Comparison of ENCODE assay signal across 32 cellular contexts in the genomic region with DNA sequence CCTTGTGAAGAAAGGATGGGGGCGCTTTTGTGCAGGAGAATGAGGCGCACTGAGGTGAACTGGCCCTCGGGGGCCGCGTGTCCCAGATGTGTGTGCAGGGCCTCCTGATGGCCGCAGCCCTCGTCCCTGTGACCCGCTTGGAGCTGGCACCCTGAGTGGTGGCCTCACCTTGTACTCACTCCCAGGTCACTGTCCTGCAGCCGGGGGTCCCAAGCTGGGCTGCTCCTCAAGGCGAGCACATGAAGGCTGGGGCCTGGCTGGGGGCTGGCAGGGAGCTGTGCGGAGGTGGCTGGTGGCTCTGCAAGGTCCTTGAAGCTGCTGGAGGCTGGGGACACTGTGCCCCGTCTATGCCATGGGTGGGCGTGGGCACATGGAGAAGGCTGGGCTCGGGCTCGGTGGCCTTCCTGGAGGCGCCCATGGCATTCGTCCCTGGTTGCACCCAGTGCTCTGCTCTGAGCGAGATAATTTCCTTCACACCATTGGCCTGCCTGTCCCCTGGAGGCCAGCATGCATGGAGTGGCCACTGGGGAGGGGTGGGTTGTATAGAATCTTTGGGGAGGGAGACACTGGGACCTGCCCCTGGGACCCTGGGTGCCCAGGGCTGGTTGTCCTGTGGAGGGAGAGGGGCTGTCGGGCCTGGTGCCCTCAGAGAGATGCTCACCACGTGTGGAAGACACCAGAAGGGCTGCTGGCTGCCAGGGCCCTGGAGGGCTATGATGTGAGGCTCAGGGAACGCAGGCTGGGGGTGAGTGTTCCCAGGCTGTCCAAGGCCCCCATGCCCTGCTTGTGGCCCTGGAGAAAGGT.
DNase-seq lines count a peak whose midpoint lies in the region; ATAC-seq and TF ChIP-seq lines count a peak whose summit lies in the region.
"Had no signal": no experiment of that assay in that cellular context is flagged by ENCODE, and none has a peak within 500 bp of the region (broad histone marks: within the 10 kb centered on the region; RNA-seq: fewer than 3 reads in every experiment).

No MANE protein-coding gene starts in this region.

- intact Hi-C loops in Calu3 (cut with micrococcal nuclease; ENCODE audit: unreplicated experiment) = no loop called here

- H3K27ac Mint-ChIP-seq in activated naive CD8-positive, alpha-beta T cell treated with anti-CD3 and anti-CD28 coated beads, Interleukin-2, amount 50 U/mL, for 24 hours = no peak overlapping the region
- H3K27ac Mint-ChIP-seq in activated naive CD8-positive, alpha-beta T cell treated with anti-CD3 and anti-CD28 coated beads for 36 hours = no peak overlapping the region
- H3K27ac Mint-ChIP-seq in IgD-negative memory B cell (peak overlapping the region in 2 of 3 donors; percentile 67 to 94), Calu3 (ENCODE audit: unreplicated experiment) (no peak overlapping the region)
- peak overlapping the region; percentile 88 for H3K27ac Mint-ChIP-seq in stimulated activated naive B cell treated with anti-CD40 and anti-IgM and Interleukin-4, amounts not matched to agents 10 μg/mL and 1 μg/mL and 100 μg/mL, for 72 hours
- H3K27ac Mint-ChIP-seq: activated naive CD4-positive, alpha-beta T cell treated with anti-CD3 and anti-CD28 coated beads, Interleukin-2, amount 50 U/mL, for 72 hours; activated T-cell treated with anti-CD3 and anti-CD28 coated beads, Interleukin-2, amount 50 U/mL, for 24 hours; dendritic cell treated with granulocyte-macrophage colony-stimulating factor and Interleukin-4, amounts not matched to agents 40 ng/mL and 50 ng/mL, for 4 days; endodermal cell; stimulated activated naive CD8-positive, alpha-beta T cell treated with anti-CD3 and anti-CD28 coated beads, Interleukin-15, Interleukin-2, amounts not matched to agents 100 ng/mL and 50 ng/mL, for 24 hours; T-helper 1 cell treated with Interleukin-12 subunit alpha and Interleukin-12 subunit beta and Interleukin-4 antibody, amounts not matched to agents 30 μg/mL and 1 μg/mL, for 36 hours had no signal

- no peak overlapping the region for H3K4me3 Mint-ChIP-seq in activated naive CD8-positive, alpha-beta T cell treated with anti-CD3 and anti-CD28 coated beads, Interleukin-2, amount 50 U/mL, for 24 hours
- no peak overlapping the region for H3K4me3 Mint-ChIP-seq in activated naive CD8-positive, alpha-beta T cell treated with anti-CD3 and anti-CD28 coated beads for 36 hours
- H3K4me3 Mint-ChIP-seq in IgD-negative memory B cell (peak overlapping the region in 2 of 4 donors; percentile 35 to 84), Calu3 (ENCODE audit: low read depth, unreplicated experiment) (no peak overlapping the region)
- H3K4me3 Mint-ChIP-seq in stimulated activated naive B cell treated with anti-CD40 and anti-IgM and Interleukin-4, amounts not matched to agents 10 μg/mL and 1 μg/mL and 100 μg/mL, for 72 hours = peak overlapping the region; percentile 76 to 82
- H3K4me3 Mint-ChIP-seq: activated T-cell treated with anti-CD3 and anti-CD28 coated beads, Interleukin-2, amount 50 U/mL, for 24 hours; dendritic cell treated with granulocyte-macrophage colony-stimulating factor and Interleukin-4, amounts not matched to agents 40 ng/mL and 50 ng/mL, for 4 days; endodermal cell; stimulated activated naive CD8-positive, alpha-beta T cell treated with anti-CD3 and anti-CD28 coated beads, Interleukin-15, Interleukin-2, amounts not matched to agents 100 ng/mL and 50 ng/mL, for 24 hours; T-helper 1 cell treated with Interleukin-12 subunit alpha and Interleukin-12 subunit beta and Interleukin-4 antibody, amounts not matched to agents 30 μg/mL and 1 μg/mL, for 36 hours had no signal

- no peaks in the 10 kb centered on the region for H3K27me3 Mint-ChIP-seq in activated naive CD8-positive, alpha-beta T cell treated with anti-CD3 and anti-CD28 coated beads, Interleukin-2, amount 50 U/mL, for 24 hours
- no peaks in the 10 kb centered on the region for H3K27me3 Mint-ChIP-seq in activated naive CD8-positive, alpha-beta T cell treated with anti-CD3 and anti-CD28 coated beads for 36 hours
- no peaks in the 10 kb centered on the region for H3K27me3 Mint-ChIP-seq in IgD-negative memory B cell
- no peaks in the 10 kb centered on the region for H3K27me3 Mint-ChIP-seq in stimulated activated naive B cell treated with anti-CD40 and anti-IgM and Interleukin-4, amounts not matched to agents 10 μg/mL and 1 μg/mL and 100 μg/mL, for 72 hours
- peaks cover 13% of the 10 kb centered on the region for H3K27me3 Mint-ChIP-seq in Calu3 (ENCODE audit: unreplicated experiment)
- H3K27me3 Mint-ChIP-seq: activated T-cell treated with anti-CD3 and anti-CD28 coated beads, Interleukin-2, amount 50 U/mL, for 24 hours; dendritic cell treated with granulocyte-macrophage colony-stimulating factor and Interleukin-4, amounts not matched to agents 40 ng/mL and 50 ng/mL, for 4 days; stimulated activated naive CD8-positive, alpha-beta T cell treated with anti-CD3 and anti-CD28 coated beads, Interleukin-15, Interleukin-2, amounts not matched to agents 100 ng/mL and 50 ng/mL, for 24 hours had no signal

- H3K36me3 Mint-ChIP-seq in activated naive CD8-positive, alpha-beta T cell treated with anti-CD3 and anti-CD28 coated beads, Interleukin-2, amount 50 U/mL, for 24 hours (ENCODE audit: low read depth) = no peaks in the 10 kb centered on the region
- no peaks in the 10 kb centered on the region for H3K36me3 Mint-ChIP-seq in activated naive CD8-positive, alpha-beta T cell treated with anti-CD3 and anti-CD28 coated beads for 36 hours
- H3K36me3 Mint-ChIP-seq in IgD-negative memory B cell (no peaks in the 10 kb centered on the region), Calu3 (ENCODE audit: insufficient read depth, unreplicated experiment) (no peaks in the 10 kb centered on the region)
- H3K36me3 Mint-ChIP-seq in stimulated activated naive B cell treated with anti-CD40 and anti-IgM and Interleukin-4, amounts not matched to agents 10 μg/mL and 1 μg/mL and 100 μg/mL, for 72 hours = peaks cover 13 to 14% of the 10 kb centered on the region in 2 donors
- H3K36me3 Mint-ChIP-seq: activated naive CD4-positive, alpha-beta T cell treated with anti-CD3 and anti-CD28 coated beads, Interleukin-2, amount 50 U/mL, for 72 hours had no signal

- no peak for TF ChIP-seq CTCF in Calu3 (IDR thresholded peaks at IDR 0.05; ENCODE audit: unreplicated experiment)

- H3K4me3 ChIP-seq in HAP-1 = no peak overlapping the region
- H3K4me3 ChIP-seq: ascending aorta, BLaER1, cardiac muscle cell, heart left ventricle, K562, MG63, prostate gland, SK-N-MC, tibial artery had no signal

- in situ Hi-C loops in HAP-1 (cut with MboI; ENCODE audit: low sequenced_read_pairs) = loop anchor here (10.0 kb wide), 1 partner anchor 49 kb away; no protein-coding TSS in a partner anchor

- no peaks in the 10 kb centered on the region for H3K36me3 ChIP-seq in HAP-1 (replicated peaks)
- H3K36me3 ChIP-seq: ascending aorta, BLaER1, cardiac muscle cell, heart left ventricle, MG63, prostate gland, tibial artery had no signal

- peak; percentile 12 for ATAC-seq in activated naive CD8-positive, alpha-beta T cell treated with anti-CD3 and anti-CD28 coated beads, Interleukin-2, amount 50 U/mL, for 24 hours
- ATAC-seq in left lobe of liver = no peak
- ATAC-seq in stimulated activated naive B cell treated with anti-CD40 and anti-IgM and Interleukin-4, amounts not matched to agents 10 μg/mL and 1 μg/mL and 100 μg/mL, for 72 hours (replicated peaks) = peak; percentile 41 to 44
- no peak for ATAC-seq in HG02623 (IDR thresholded peaks at IDR 0.05; ENCODE audit: unreplicated experiment)
- ATAC-seq: activated naive CD4-positive, alpha-beta T cell treated with anti-CD3 and anti-CD28 coated beads, Interleukin-2, amount 50 U/mL, for 72 hours; esophagus mucosa; foreskin keratinocyte; heart left ventricle; K562 had no signal

- H3K9me3 ChIP-seq in HAP-1 = no peaks in the 10 kb centered on the region
- H3K9me3 ChIP-seq: ascending aorta, BLaER1, heart left ventricle, MG63, prostate gland, tibial artery had no signal

- DNase-seq in activated naive CD8-positive, alpha-beta T cell treated with anti-CD3 and anti-CD28 coated beads, Interleukin-2, amount 50 U/mL, for 24 hours = no peak
- no peak for DNase-seq in activated naive CD8-positive, alpha-beta T cell treated with anti-CD3 and anti-CD28 coated beads for 36 hours
- DNase-seq in left lobe of liver (ENCODE audit: low spot score) (peak; percentile 35), HAP-1 (ENCODE audit: low spot score in 2 of 2) (no peak), Calu3 (no peak)
- DNase-seq in stimulated activated naive B cell treated with anti-CD40 and anti-IgM and Interleukin-4, amounts not matched to agents 10 μg/mL and 1 μg/mL and 100 μg/mL, for 72 hours = no peak
- DNase-seq: activated T-cell treated with anti-CD3 and anti-CD28 coated beads, Interleukin-2, amount 50 U/mL, for 24 hours; COR-L47; endodermal cell; foreskin keratinocyte; GF-D8; kidney glomerular epithelial cell; MG63; NCI-H2029 treated with DMSO at 0.1 percent for 48 hours; NCI-H226; NCI-H774; RPMI8226 had no signal

- BruUV-seq in Calu3 (replicated peaks; lab: Mats Ljungman, UMichigan) = no TSS peak

- H3K4me1 Mint-ChIP-seq in activated naive CD8-positive, alpha-beta T cell treated with anti-CD3 and anti-CD28 coated beads, Interleukin-2, amount 50 U/mL, for 24 hours = no peaks in the 10 kb centered on the region
- no peaks in the 10 kb centered on the region for H3K4me1 Mint-ChIP-seq in activated naive CD8-positive, alpha-beta T cell treated with anti-CD3 and anti-CD28 coated beads for 36 hours
- H3K4me1 Mint-ChIP-seq in IgD-negative memory B cell (peaks cover 0 to 10% (median 5%) of the 10 kb centered on the region in 3 donors), Calu3 (ENCODE audit: low read depth, unreplicated experiment) (no peaks in the 10 kb centered on the region)
- peaks cover 25 to 36% of the 10 kb centered on the region in 2 donors for H3K4me1 Mint-ChIP-seq in stimulated activated naive B cell treated with anti-CD40 and anti-IgM and Interleukin-4, amounts not matched to agents 10 μg/mL and 1 μg/mL and 100 μg/mL, for 72 hours
- H3K4me1 Mint-ChIP-seq: endodermal cell had no signal

- H3K4me1 ChIP-seq in HAP-1 = no peaks in the 10 kb centered on the region
- H3K4me1 ChIP-seq: ascending aorta, foreskin keratinocyte, heart left ventricle, prostate gland, tibial artery had no signal

- H3K27me3 ChIP-seq in HAP-1 (ENCODE audit: low read depth) = no peaks in the 10 kb centered on the region
- H3K27me3 ChIP-seq: ascending aorta, BLaER1, cardiac muscle cell, foreskin keratinocyte, MG63 had no signal

- H3K9me3 Mint-ChIP-seq in activated naive CD8-positive, alpha-beta T cell treated with anti-CD3 and anti-CD28 coated beads, Interleukin-2, amount 50 U/mL, for 24 hours = no peaks in the 10 kb centered on the region
- no peaks in the 10 kb centered on the region for H3K9me3 Mint-ChIP-seq in activated naive CD8-positive, alpha-beta T cell treated with anti-CD3 and anti-CD28 coated beads for 36 hours
- no peaks in the 10 kb centered on the region for H3K9me3 Mint-ChIP-seq in IgD-negative memory B cell
- no peaks in the 10 kb centered on the region for H3K9me3 Mint-ChIP-seq in stimulated activated naive B cell treated with anti-CD40 and anti-IgM and Interleukin-4, amounts not matched to agents 10 μg/mL and 1 μg/mL and 100 μg/mL, for 72 hours
- no peaks in the 10 kb centered on the region for H3K9me3 Mint-ChIP-seq in Calu3 (ENCODE audit: low read depth, unreplicated experiment)
- H3K9me3 Mint-ChIP-seq: activated naive CD4-positive, alpha-beta T cell treated with anti-CD3 and anti-CD28 coated beads, Interleukin-2, amount 50 U/mL, for 72 hours; activated T-cell treated with anti-CD3 and anti-CD28 coated beads, Interleukin-2, amount 50 U/mL, for 24 hours; dendritic cell treated with granulocyte-macrophage colony-stimulating factor and Interleukin-4, amounts not matched to agents 40 ng/mL and 50 ng/mL, for 4 days; stimulated activated naive CD8-positive, alpha-beta T cell treated with anti-CD3 and anti-CD28 coated beads, Interleukin-15, Interleukin-2, amounts not matched to agents 100 ng/mL and 50 ng/mL, for 24 hours; T-helper 1 cell treated with Interleukin-12 subunit alpha and Interleukin-12 subunit beta and Interleukin-4 antibody, amounts not matched to agents 30 μg/mL and 1 μg/mL, for 36 hours had no signal

- CTCF ChIA-PET in Calu3 (lab: Charles Lee) = no interaction called here

Comparison
In these comparisons a context has a peak if more than half of its experiments do, and no peak if none do; other contexts are left out.
1. ATAC-seq: peak in activated naive CD8-positive, alpha-beta T cell treated with anti-CD3 and anti-CD28 coated beads, Interleukin-2, amount 50 U/mL, for 24 hours (single experiment) and stimulated activated naive B cell treated with anti-CD40 and anti-IgM and Interleukin-4, amounts not matched to agents 10 μg/mL and 1 μg/mL and 100 μg/mL, for 72 hours (2 of 2); none in left lobe of liver (single experiment) and HG02623 (single experiment).
2. H3K27ac Mint-ChIP-seq: peak in IgD-negative memory B cell (2 of 3) and stimulated activated naive B cell treated with anti-CD40 and anti-IgM and Interleukin-4, amounts not matched to agents 10 μg/mL and 1 μg/mL and 100 μg/mL, for 72 hours (single experiment); none in activated naive CD8-positive, alpha-beta T cell treated with anti-CD3 and anti-CD28 coated beads, Interleukin-2, amount 50 U/mL, for 24 hours (single experiment), activated naive CD8-positive, alpha-beta T cell treated with anti-CD3 and anti-CD28 coated beads for 36 hours (single experiment) and Calu3 (single experiment).
3. H3K4me3 Mint-ChIP-seq: peak in stimulated activated naive B cell treated with anti-CD40 and anti-IgM and Interleukin-4, amounts not matched to agents 10 μg/mL and 1 μg/mL and 100 μg/mL, for 72 hours (2 of 2); none in activated naive CD8-positive, alpha-beta T cell treated with anti-CD3 and anti-CD28 coated beads, Interleukin-2, amount 50 U/mL, for 24 hours (single experiment), activated naive CD8-positive, alpha-beta T cell treated with anti-CD3 and anti-CD28 coated beads for 36 hours (single experiment) and Calu3 (single experiment).